Comparison of ENCODE assay signal across 17 cellular contexts in the genomic region with DNA sequence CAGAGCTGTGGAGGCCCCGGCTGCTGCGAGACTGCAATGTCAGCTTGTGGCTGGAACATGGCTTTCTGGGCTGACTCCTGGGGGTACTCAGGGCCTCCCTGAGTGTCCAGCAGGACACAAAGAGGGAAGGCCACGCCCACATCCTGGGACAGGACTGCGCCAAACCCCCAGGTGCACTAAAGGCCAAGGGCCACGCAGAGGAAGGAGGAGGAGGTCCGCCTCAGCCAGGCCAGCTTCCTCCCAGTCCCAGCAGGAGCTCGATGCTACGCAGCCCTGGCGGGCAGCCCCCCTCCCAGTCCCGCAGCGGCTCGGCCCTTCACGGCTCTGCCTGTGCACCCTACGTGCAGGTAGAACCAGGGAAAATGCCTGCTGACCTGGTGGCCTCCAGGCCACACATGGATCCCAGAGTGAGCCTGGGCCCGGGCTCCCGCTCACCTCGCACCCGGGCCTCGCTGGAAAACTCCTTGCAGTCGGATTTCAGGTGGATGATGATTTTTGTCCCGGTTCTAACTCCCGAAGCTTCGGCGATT.
"Had no signal": no experiment of that assay in that cellular context is flagged by ENCODE, and none has a peak within 500 bp of the region (broad histone marks: within the 10 kb centered on the region; RNA-seq: fewer than 3 reads in every experiment).

No MANE protein-coding gene starts in this region.

- H3K4me3 ChIP-seq: colonic mucosa, hepatocyte, left ventricle myocardium inferior, lower lobe of right lung, ovary had no signal

- H3K9me3 ChIP-seq: colonic mucosa, left ventricle myocardium inferior, lower lobe of right lung, ovary had no signal

- H3K9me3 Mint-ChIP-seq: memory B cell, naive B cell had no signal

- H3K36me3 ChIP-seq: colonic mucosa, ovary had no signal

- ATAC-seq: foreskin keratinocyte, lower lobe of right lung had no signal

- H3K4me3 Mint-ChIP-seq: memory B cell, naive B cell had no signal

- DNase-seq: colonic mucosa; dermis blood vessel endothelial cell; erythroblast; foreskin keratinocyte; kidney; left cardiac atrium; left ventricle myocardium inferior; lower lobe of right lung; naive B cell; ovary; small intestine; stimulated activated CD4-positive, alpha-beta T cell treated with anti-CD3 and anti-CD28 coated beads, Interleukin-2, amount 100 ng/mL, for 48 hours; stimulated activated naive CD4-positive, alpha-beta T cell treated with Interleukin-2 at 50 U/mL for 16 hours; trophoblast cell had no signal

- H3K4me2 ChIP-seq: hepatocyte had no signal

- H3K27me3 ChIP-seq: colonic mucosa, foreskin keratinocyte, hepatocyte, ovary had no signal

- FAIRE-seq: endothelial cell of umbilical vein, kidney, small intestine had no signal

- H3K27me3 Mint-ChIP-seq: memory B cell, naive B cell had no signal

- H3K4me1 ChIP-seq: colonic mucosa, foreskin keratinocyte, lower lobe of right lung had no signal

- H3K4me1 Mint-ChIP-seq: memory B cell, naive B cell had no signal

- H3K27ac Mint-ChIP-seq: memory B cell, naive B cell had no signal

- H3K79me2 ChIP-seq: hepatocyte had no signal

- H2AFZ ChIP-seq: hepatocyte had no signal

- H3K27ac ChIP-seq: colonic mucosa, foreskin keratinocyte, hepatocyte, lower lobe of right lung, ovary had no signal
